8 cellular contexts compared by ENCODE assay signal in genomic region chr18:13725566-13726227, GRCh38. TPM values are rescaled to one million over a fixed set of nuclear protein-coding genes. Genes with fewer than 3 reads are reported as not detected.
DNase-seq lines count a peak whose midpoint lies in the region; ATAC-seq, FAIRE-seq and TF ChIP-seq lines count a peak whose summit lies in the region.

No MANE protein-coding gene starts in this region.

- peak; percentile 23 for ATAC-seq in HG03159 (IDR thresholded peaks at IDR 0.05; ENCODE audit: unreplicated experiment)
- ATAC-seq in GM18520 (IDR thresholded peaks at IDR 0.05; ENCODE audit: unreplicated experiment): no peak

- peak overlapping the region; percentile 49 to 98 for H3K27ac ChIP-seq in small intestine (ENCODE audit: low read depth in 1 of 2, low read length in 1 of 2)

- DNase-seq in NCI-H748 (lab: John Stamatoyannopoulos, UW; ENCODE audit: unreplicated experiment) (peak; percentile 27), NCI-H748 treated with DMSO at 0.1 percent for 48 hours (lab: John Stamatoyannopoulos, UW) (no peak), small intestine (peak; percentile 80), H54 (ENCODE audit: insufficient read length, low spot score) (no peak)
- no peak for DNase-seq in activated T-helper 1 cell treated with anti-CD3 and anti-CD28 coated beads, Interleukin-12 subunit alpha, Interleukin-12 subunit beta, Interleukin-2, Interleukin-4 antibody, amounts not matched to agents 30 ng/mL and 10 ng/mL and 1 ng/mL, durations not matched to agents 14 hours and 24 hours and 36 hours (ENCODE audit: low spot score)

- WGBS in small intestine, 3 donors: 1 to 5% (median 2%) methylated on average over 34 of the region's 34 CpGs

- H3K36me3 ChIP-seq in iPS-15b (ENCODE audit: control insufficient read depth, insufficient read depth, low read length) (no peaks in the 10 kb centered on the region), small intestine (ENCODE audit: control insufficient read depth in 2 of 2, insufficient read depth in 2 of 2, low read length in 2 of 2) (no peaks in the 10 kb centered on the region)

- no peaks in the 10 kb centered on the region for H3K27me3 ChIP-seq in iPS-15b (ENCODE audit: control insufficient read depth, insufficient read depth, low read length)
- no peaks in the 10 kb centered on the region for H3K27me3 ChIP-seq in small intestine (ENCODE audit: control insufficient read depth in 2 of 2, insufficient read depth in 2 of 2, low read length in 2 of 2)

- peak overlapping the region; percentile 61 for H3K27ac Mint-ChIP-seq in activated T-helper 1 cell treated with anti-CD3 and anti-CD28 coated beads, Interleukin-12 subunit alpha, Interleukin-12 subunit beta, Interleukin-2, Interleukin-4 antibody, amounts not matched to agents 30 ng/mL and 10 ng/mL and 1 ng/mL, durations not matched to agents 14 hours and 24 hours and 36 hours

- H3K27me3 Mint-ChIP-seq in activated T-helper 1 cell treated with anti-CD3 and anti-CD28 coated beads, Interleukin-12 subunit alpha, Interleukin-12 subunit beta, Interleukin-2, Interleukin-4 antibody, amounts not matched to agents 30 ng/mL and 10 ng/mL and 1 ng/mL, durations not matched to agents 14 hours and 24 hours and 36 hours (ENCODE audit: insufficient read depth): no peaks in the 10 kb centered on the region

- no peak for FAIRE-seq in small intestine (lab: Jason Lieb, UNC)
- no peak for FAIRE-seq in H54 (lab: Jason Lieb, UNC)

- no peak for TF ChIP-seq POLR2A in H54 (IDR thresholded peaks at IDR 0.05; ENCODE audit: low read depth, low read length)

- H3K9me3 ChIP-seq in iPS-15b (ENCODE audit: control insufficient read depth, insufficient read depth, low read length): no peaks in the 10 kb centered on the region
- no peaks in the 10 kb centered on the region for H3K9me3 ChIP-seq in small intestine (ENCODE audit: control insufficient read depth, low read depth)

- intact Hi-C loops in activated T-helper 1 cell treated with anti-CD3 and anti-CD28 coated beads, Interleukin-12 subunit alpha, Interleukin-12 subunit beta, Interleukin-2, Interleukin-4 antibody, amounts not matched to agents 30 ng/mL and 10 ng/mL and 1 ng/mL, durations not matched to agents 14 hours and 24 hours and 36 hours (cut with micrococcal nuclease): loop anchor here (1.0 to 5.0 kb wide), 13 partner anchors 61 to 1873 kb away; partner anchors contain the start of genes AFG3L2, CEP192, CHMP1B and PTPN2

- peak overlapping the region; percentile 93 for H3K4me3 Mint-ChIP-seq in activated T-helper 1 cell treated with anti-CD3 and anti-CD28 coated beads, Interleukin-12 subunit alpha, Interleukin-12 subunit beta, Interleukin-2, Interleukin-4 antibody, amounts not matched to agents 30 ng/mL and 10 ng/mL and 1 ng/mL, durations not matched to agents 14 hours and 24 hours and 36 hours

- H3K9me3 Mint-ChIP-seq in activated T-helper 1 cell treated with anti-CD3 and anti-CD28 coated beads, Interleukin-12 subunit alpha, Interleukin-12 subunit beta, Interleukin-2, Interleukin-4 antibody, amounts not matched to agents 30 ng/mL and 10 ng/mL and 1 ng/mL, durations not matched to agents 14 hours and 24 hours and 36 hours: no peaks in the 10 kb centered on the region

- peak overlapping the region; percentile 41 for H3K9ac ChIP-seq in iPS-15b (ENCODE audit: low read depth, low read length)

- peaks cover 26% of the 10 kb centered on the region for H3K36me3 Mint-ChIP-seq in activated T-helper 1 cell treated with anti-CD3 and anti-CD28 coated beads, Interleukin-12 subunit alpha, Interleukin-12 subunit beta, Interleukin-2, Interleukin-4 antibody, amounts not matched to agents 30 ng/mL and 10 ng/mL and 1 ng/mL, durations not matched to agents 14 hours and 24 hours and 36 hours (ENCODE audit: low read depth)

- H3K4me1 ChIP-seq in iPS-15b (ENCODE audit: control insufficient read depth, insufficient read depth, low read length) (peaks cover 3% of the 10 kb centered on the region), small intestine (ENCODE audit: control insufficient read depth in 2 of 2, insufficient read depth in 1 of 2, low read depth in 1 of 2, low read length in 1 of 2) (peaks cover 0 to 8% of the 10 kb centered on the region in 2 donors)

- H3K4me3 ChIP-seq in iPS-15b (ENCODE audit: low read depth, low read length): peak overlapping the region; percentile 93
- peak overlapping the region; percentile 93 to 94 for H3K4me3 ChIP-seq in small intestine (ENCODE audit: low read depth in 1 of 2, low read length in 2 of 2)

- H3K4me1 Mint-ChIP-seq in activated T-helper 1 cell treated with anti-CD3 and anti-CD28 coated beads, Interleukin-12 subunit alpha, Interleukin-12 subunit beta, Interleukin-2, Interleukin-4 antibody, amounts not matched to agents 30 ng/mL and 10 ng/mL and 1 ng/mL, durations not matched to agents 14 hours and 24 hours and 36 hours (ENCODE audit: low read depth): peaks cover 76% of the 10 kb centered on the region

RNA-seq across cellular contexts. Expression of gene FAM210A, which starts 0.7 kb away (rescaled TPM):
- 27.7 and 29.5 TPM in 2 replicates for total RNA-seq in activated T-helper 1 cell treated with anti-CD3 and anti-CD28 coated beads, Interleukin-12 subunit alpha, Interleukin-12 subunit beta, Interleukin-2, Interleukin-4 antibody, amounts not matched to agents 30 ng/mL and 10 ng/mL and 1 ng/mL, durations not matched to agents 14 hours and 24 hours and 36 hours
- polyA plus RNA-seq in small intestine: 1 to 10 TPM; 4.3 to 9.9 (median 5.1) TPM

RNA-seq across cellular contexts. Expression of gene RNMT, which starts 0.8 kb away (rescaled TPM):
- 55.8 and 60.6 TPM in 2 replicates for total RNA-seq in activated T-helper 1 cell treated with anti-CD3 and anti-CD28 coated beads, Interleukin-12 subunit alpha, Interleukin-12 subunit beta, Interleukin-2, Interleukin-4 antibody, amounts not matched to agents 30 ng/mL and 10 ng/mL and 1 ng/mL, durations not matched to agents 14 hours and 24 hours and 36 hours
- 1 to 10 TPM; 8.4 to 9.8 (median 9.5) TPM for polyA plus RNA-seq in small intestine

Comparison
In these comparisons a context has a peak if more than half of its experiments do, and no peak if none do; other contexts are left out.
1. DNase-seq: peak in NCI-H748 (single experiment) and small intestine (single experiment); none in NCI-H748 treated with DMSO at 0.1 percent for 48 hours (single experiment), activated T-helper 1 cell treated with anti-CD3 and anti-CD28 coated beads, Interleukin-12 subunit alpha, Interleukin-12 subunit beta, Interleukin-2, Interleukin-4 antibody, amounts not matched to agents 30 ng/mL and 10 ng/mL and 1 ng/mL, durations not matched to agents 14 hours and 24 hours and 36 hours (single experiment) and H54 (single experiment).